ENCODE assay signal across 23 cellular contexts in the genomic region with DNA sequence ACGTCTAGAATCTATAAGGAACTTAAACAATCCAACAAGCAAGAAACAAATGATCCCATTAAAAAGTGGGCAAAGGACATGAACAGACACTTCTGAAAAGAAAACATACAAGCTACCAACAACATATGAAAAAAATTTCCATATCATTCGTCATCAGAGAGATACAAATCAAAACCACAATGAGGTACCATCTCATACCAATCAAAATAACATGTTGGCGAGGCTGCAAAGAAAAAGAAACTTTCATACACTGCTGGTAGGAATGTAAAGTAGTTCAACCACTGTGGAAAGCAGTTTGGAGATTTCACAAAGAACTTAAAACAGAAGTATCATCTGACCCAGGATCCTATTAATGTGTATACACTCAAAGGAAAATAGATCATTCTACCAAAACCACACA.
DNase-seq lines count a peak whose midpoint lies in the region; ATAC-seq, FAIRE-seq and TF ChIP-seq lines count a peak whose summit lies in the region.
"Had no signal": no experiment of that assay in that cellular context is flagged by ENCODE, and none has a peak within 500 bp of the region (broad histone marks: within the 10 kb centered on the region; RNA-seq: fewer than 3 reads in every experiment).

No MANE protein-coding gene starts in this region.

- H3K4me1 Mint-ChIP-seq in activated CD4-positive, alpha-beta memory T cell treated with anti-CD3 and anti-CD28 coated beads for 36 hours (ENCODE audit: low read depth): peaks cover 17% of the 10 kb centered on the region
- peaks cover 12% of the 10 kb centered on the region for H3K4me1 Mint-ChIP-seq in activated CD4-positive, alpha-beta memory T cell treated with anti-CD3 and anti-CD28 coated beads, Interleukin-2, amount 10 ng/mL, durations not matched to agents 7 days and 5 days
- peaks cover 23% of the 10 kb centered on the region for H3K4me1 Mint-ChIP-seq in HFFc6 (ENCODE audit: low read depth)
- H3K4me1 Mint-ChIP-seq in activated naive CD8-positive, alpha-beta T cell treated with anti-CD3 and anti-CD28 coated beads, Interleukin-2, amount 50 U/mL, for 24 hours: peaks cover 19% of the 10 kb centered on the region
- H3K4me1 Mint-ChIP-seq in stimulated activated effector memory CD8-positive, alpha-beta T cell treated with anti-CD3 and anti-CD28 coated beads, Interleukin-12 subunit alpha, Interleukin-12 subunit beta, amount 100 ng/mL, for 72 hours: peaks cover 10% of the 10 kb centered on the region
- H3K4me1 Mint-ChIP-seq: neural crest cell had no signal

- H3K27me3 Mint-ChIP-seq in activated CD4-positive, alpha-beta memory T cell treated with anti-CD3 and anti-CD28 coated beads for 36 hours: no peaks in the 10 kb centered on the region
- no peaks in the 10 kb centered on the region for H3K27me3 Mint-ChIP-seq in activated CD4-positive, alpha-beta memory T cell treated with anti-CD3 and anti-CD28 coated beads, Interleukin-2, amount 10 ng/mL, durations not matched to agents 7 days and 5 days
- no peaks in the 10 kb centered on the region for H3K27me3 Mint-ChIP-seq in HFFc6 (ENCODE audit: insufficient read depth)
- H3K27me3 Mint-ChIP-seq in activated naive CD8-positive, alpha-beta T cell treated with anti-CD3 and anti-CD28 coated beads, Interleukin-2, amount 50 U/mL, for 24 hours: no peaks in the 10 kb centered on the region
- H3K27me3 Mint-ChIP-seq: activated naive CD8-positive, alpha-beta T cell treated with anti-CD3 and anti-CD28 coated beads, Interleukin-2, amount 10 ng/mL, durations not matched to agents 7 days and 5 days had no signal

- FAIRE-seq in frontal cortex (lab: Jason Lieb, UNC): no peak

- ATAC-seq in activated naive CD8-positive, alpha-beta T cell treated with anti-CD3 and anti-CD28 coated beads, Interleukin-2, amount 50 U/mL, for 24 hours: peak; percentile 69
- peak; percentile 58 for ATAC-seq in stimulated activated effector memory CD8-positive, alpha-beta T cell treated with anti-CD3 and anti-CD28 coated beads, Interleukin-12 subunit alpha, Interleukin-12 subunit beta, amount 100 ng/mL, for 72 hours
- ATAC-seq: heart left ventricle, lower lobe of right lung had no signal

- POLR2A ChIA-PET in activated CD4-positive, alpha-beta memory T cell treated with anti-CD3 and anti-CD28 coated beads for 36 hours (lab: Charles Lee): no interaction called here
- POLR2A ChIA-PET in activated CD4-positive, alpha-beta memory T cell treated with anti-CD3 and anti-CD28 coated beads, Interleukin-2, amount 10 ng/mL, durations not matched to agents 7 days and 5 days (lab: Charles Lee): no interaction called here

- H3K9me3 Mint-ChIP-seq in activated CD4-positive, alpha-beta memory T cell treated with anti-CD3 and anti-CD28 coated beads for 36 hours: peaks cover 21% of the 10 kb centered on the region
- H3K9me3 Mint-ChIP-seq in activated CD4-positive, alpha-beta memory T cell treated with anti-CD3 and anti-CD28 coated beads, Interleukin-2, amount 10 ng/mL, durations not matched to agents 7 days and 5 days: peaks cover 13% of the 10 kb centered on the region
- H3K9me3 Mint-ChIP-seq in HFFc6: no peaks in the 10 kb centered on the region
- peaks cover 18% of the 10 kb centered on the region for H3K9me3 Mint-ChIP-seq in activated naive CD8-positive, alpha-beta T cell treated with anti-CD3 and anti-CD28 coated beads, Interleukin-2, amount 50 U/mL, for 24 hours
- H3K9me3 Mint-ChIP-seq in stimulated activated effector memory CD8-positive, alpha-beta T cell treated with anti-CD3 and anti-CD28 coated beads, Interleukin-12 subunit alpha, Interleukin-12 subunit beta, amount 100 ng/mL, for 72 hours: peaks cover under 1% of the 10 kb centered on the region

- CTCF ChIA-PET in activated CD4-positive, alpha-beta memory T cell treated with anti-CD3 and anti-CD28 coated beads for 36 hours (lab: Charles Lee): interaction anchor here (1.4 kb wide), 1 partner anchor 79 kb away, joined by 3 read pairs; no protein-coding TSS in a partner anchor
- CTCF ChIA-PET in activated CD4-positive, alpha-beta memory T cell treated with anti-CD3 and anti-CD28 coated beads, Interleukin-2, amount 10 ng/mL, durations not matched to agents 7 days and 5 days (lab: Charles Lee): no interaction called here

- DNase-seq in activated CD4-positive, alpha-beta memory T cell treated with anti-CD3 and anti-CD28 coated beads for 36 hours: no peak
- DNase-seq in activated CD4-positive, alpha-beta memory T cell treated with anti-CD3 and anti-CD28 coated beads, Interleukin-2, amount 10 ng/mL, durations not matched to agents 7 days and 5 days: no peak
- DNase-seq in HFFc6 (peak; percentile 68), NCI-H146 (lab: John Stamatoyannopoulos, UW) (no peak), NCI-H187 (lab: John Stamatoyannopoulos, UW) (no peak), frontal cortex (ENCODE audit: low spot score in 2 of 2) (no peak)
- DNase-seq in activated naive CD8-positive, alpha-beta T cell treated with anti-CD3 and anti-CD28 coated beads, Interleukin-2, amount 50 U/mL, for 24 hours: no peak
- DNase-seq in stimulated activated effector memory CD8-positive, alpha-beta T cell treated with anti-CD3 and anti-CD28 coated beads, Interleukin-12 subunit alpha, Interleukin-12 subunit beta, amount 100 ng/mL, for 72 hours (ENCODE audit: low spot score in 2 of 2): no peak
- DNase-seq: activated naive CD8-positive, alpha-beta T cell treated with anti-CD3 and anti-CD28 coated beads, Interleukin-2, amount 10 ng/mL, durations not matched to agents 7 days and 5 days; Caco-2; DMS79; GM23248; heart left ventricle; KBM-7; kidney glomerular epithelial cell; lower lobe of right lung; NCI-H1694 treated with DMSO at 0.1 percent for 48 hours; RPMI8226; sigmoid colon; stimulated activated CD4-positive, alpha-beta T cell treated with anti-CD3 and anti-CD28 coated beads, Interleukin-15, amount 100 ng/mL, for 24 hours; upper lobe of left lung; WERI-Rb-1 had no signal

- peaks cover 12% of the 10 kb centered on the region for H3K36me3 Mint-ChIP-seq in activated CD4-positive, alpha-beta memory T cell treated with anti-CD3 and anti-CD28 coated beads for 36 hours
- peaks cover 2% of the 10 kb centered on the region for H3K36me3 Mint-ChIP-seq in activated CD4-positive, alpha-beta memory T cell treated with anti-CD3 and anti-CD28 coated beads, Interleukin-2, amount 10 ng/mL, durations not matched to agents 7 days and 5 days (ENCODE audit: low read depth)
- peaks cover 7% of the 10 kb centered on the region for H3K36me3 Mint-ChIP-seq in HFFc6 (ENCODE audit: low read depth)
- peaks cover 14% of the 10 kb centered on the region for H3K36me3 Mint-ChIP-seq in activated naive CD8-positive, alpha-beta T cell treated with anti-CD3 and anti-CD28 coated beads, Interleukin-2, amount 50 U/mL, for 24 hours (ENCODE audit: low read depth)
- no peaks in the 10 kb centered on the region for H3K36me3 Mint-ChIP-seq in stimulated activated effector memory CD8-positive, alpha-beta T cell treated with anti-CD3 and anti-CD28 coated beads, Interleukin-12 subunit alpha, Interleukin-12 subunit beta, amount 100 ng/mL, for 72 hours

- TF ChIP-seq CTCF in HFFc6 (IDR thresholded peaks at IDR 0.05): peak; percentile 32; the same call in 1 of the 2 replicates

- no peak overlapping the region for H3K4me3 Mint-ChIP-seq in activated CD4-positive, alpha-beta memory T cell treated with anti-CD3 and anti-CD28 coated beads for 36 hours
- H3K4me3 Mint-ChIP-seq in activated CD4-positive, alpha-beta memory T cell treated with anti-CD3 and anti-CD28 coated beads, Interleukin-2, amount 10 ng/mL, durations not matched to agents 7 days and 5 days: no peak overlapping the region
- no peak overlapping the region for H3K4me3 Mint-ChIP-seq in HFFc6
- H3K4me3 Mint-ChIP-seq in activated naive CD8-positive, alpha-beta T cell treated with anti-CD3 and anti-CD28 coated beads, Interleukin-2, amount 50 U/mL, for 24 hours: no peak overlapping the region
- no peak overlapping the region for H3K4me3 Mint-ChIP-seq in stimulated activated effector memory CD8-positive, alpha-beta T cell treated with anti-CD3 and anti-CD28 coated beads, Interleukin-12 subunit alpha, Interleukin-12 subunit beta, amount 100 ng/mL, for 72 hours
- H3K4me3 Mint-ChIP-seq: activated naive CD8-positive, alpha-beta T cell treated with anti-CD3 and anti-CD28 coated beads, Interleukin-2, amount 10 ng/mL, durations not matched to agents 7 days and 5 days; neural crest cell had no signal

- H3K27ac Mint-ChIP-seq in activated CD4-positive, alpha-beta memory T cell treated with anti-CD3 and anti-CD28 coated beads for 36 hours: peak overlapping the region; percentile 42
- H3K27ac Mint-ChIP-seq in activated CD4-positive, alpha-beta memory T cell treated with anti-CD3 and anti-CD28 coated beads, Interleukin-2, amount 10 ng/mL, durations not matched to agents 7 days and 5 days: no peak overlapping the region
- H3K27ac Mint-ChIP-seq in HFFc6: no peak overlapping the region
- peak overlapping the region; percentile 62 for H3K27ac Mint-ChIP-seq in activated naive CD8-positive, alpha-beta T cell treated with anti-CD3 and anti-CD28 coated beads, Interleukin-2, amount 50 U/mL, for 24 hours
- peak overlapping the region; percentile 74 for H3K27ac Mint-ChIP-seq in stimulated activated effector memory CD8-positive, alpha-beta T cell treated with anti-CD3 and anti-CD28 coated beads, Interleukin-12 subunit alpha, Interleukin-12 subunit beta, amount 100 ng/mL, for 72 hours
- H3K27ac Mint-ChIP-seq: activated naive CD8-positive, alpha-beta T cell treated with anti-CD3 and anti-CD28 coated beads, Interleukin-2, amount 10 ng/mL, durations not matched to agents 7 days and 5 days had no signal

- intact Hi-C loops in activated CD4-positive, alpha-beta memory T cell treated with anti-CD3 and anti-CD28 coated beads for 36 hours (cut with micrococcal nuclease): no loop called here

Comparison
In these comparisons a context has a peak if more than half of its experiments do, and no peak if none do; other contexts are left out.
1. H3K27ac Mint-ChIP-seq: peak in activated CD4-positive, alpha-beta memory T cell treated with anti-CD3 and anti-CD28 coated beads for 36 hours (single experiment), activated naive CD8-positive, alpha-beta T cell treated with anti-CD3 and anti-CD28 coated beads, Interleukin-2, amount 50 U/mL, for 24 hours (single experiment) and stimulated activated effector memory CD8-positive, alpha-beta T cell treated with anti-CD3 and anti-CD28 coated beads, Interleukin-12 subunit alpha, Interleukin-12 subunit beta, amount 100 ng/mL, for 72 hours (single experiment); none in activated CD4-positive, alpha-beta memory T cell treated with anti-CD3 and anti-CD28 coated beads, Interleukin-2, amount 10 ng/mL, durations not matched to agents 7 days and 5 days (single experiment) and HFFc6 (single experiment).